ENCODE assay signal across 7 cellular contexts in the genomic region with DNA sequence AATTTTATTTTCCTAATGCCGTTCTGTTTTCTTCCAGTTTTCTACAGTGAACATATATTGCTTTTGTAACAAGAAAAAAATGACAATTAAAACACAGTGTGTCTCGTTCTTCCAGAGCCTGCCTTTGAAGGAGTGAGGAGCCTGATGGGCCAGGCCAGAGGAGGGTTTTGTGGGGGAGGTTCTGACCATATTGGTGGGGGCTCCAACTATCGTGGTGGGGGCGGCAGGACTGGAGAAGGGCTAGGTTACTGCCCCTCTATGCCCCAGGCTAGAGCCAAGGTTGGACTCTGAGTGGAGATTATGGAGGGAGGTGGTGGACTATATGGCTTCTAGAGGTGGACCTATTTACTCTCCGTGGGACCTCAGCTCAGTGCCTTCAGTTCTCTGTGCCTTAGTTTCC.
"Had no signal": no experiment of that assay in that cellular context is flagged by ENCODE, and none has a peak within 500 bp of the region (broad histone marks: within the 10 kb centered on the region; RNA-seq: fewer than 3 reads in every experiment).

No MANE protein-coding gene starts in this region.

- FAIRE-seq: HTR-8/SVneo, K562 had no signal

- H3K4me1 ChIP-seq: HAP-1 had no signal

- H3K9me3 ChIP-seq: HAP-1 had no signal

- H3K27ac ChIP-seq: GM23248 had no signal

- H2AFZ ChIP-seq: GM23248 had no signal

- DNase-seq: GM23248, GOT3, H7, IMR-90 had no signal

- H3K36me3 ChIP-seq: HAP-1 had no signal

- H3K4me3 ChIP-seq: GM23248, HAP-1, K562 had no signal

- ATAC-seq: K562 had no signal

- H3K9ac ChIP-seq: GM23248 had no signal
